Comparison of ENCODE assay signal across 14 cellular contexts in the genomic region with DNA sequence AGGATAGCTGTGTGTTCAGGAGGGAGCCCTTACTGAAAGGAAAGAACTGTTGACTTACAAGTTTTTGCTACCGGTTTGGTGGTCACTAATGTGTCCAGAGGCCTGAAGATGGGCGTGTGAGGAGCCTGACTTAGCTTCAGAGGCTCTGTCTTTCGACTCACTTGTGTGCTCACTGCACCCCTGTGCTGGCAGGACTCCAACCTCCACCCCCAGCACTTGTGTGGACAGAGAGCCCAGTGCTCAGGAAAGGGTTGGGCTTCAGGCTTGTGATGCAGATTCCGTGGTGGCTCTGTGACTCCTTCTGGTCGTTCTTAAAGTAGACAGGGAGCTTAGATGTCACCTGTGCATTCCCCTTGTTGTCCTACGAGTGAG.
DNase-seq lines count a peak whose midpoint lies in the region; TF ChIP-seq lines count a peak whose summit lies in the region.
"Had no signal": no experiment of that assay in that cellular context is flagged by ENCODE, and none has a peak within 500 bp of the region (broad histone marks: within the 10 kb centered on the region; RNA-seq: fewer than 3 reads in every experiment).

No MANE protein-coding gene starts in this region.

- H3K36me3 ChIP-seq in KOPT-K1 (ENCODE audit: insufficient read depth, low read length) (no peaks in the 10 kb centered on the region), transverse colon (no peaks in the 10 kb centered on the region)

- no peak for TF ChIP-seq POLR2A in transverse colon (IDR thresholded peaks at IDR 0.05)

- H3K9me3 ChIP-seq in KOPT-K1 (ENCODE audit: insufficient read depth, low read length, poor library complexity, severe bottlenecking) (no peaks in the 10 kb centered on the region), transverse colon (no peaks in the 10 kb centered on the region)

- DNase-seq in chondrocyte (ENCODE audit: low spot score) (no peak), transverse colon (no peak), NCI-H2196 (lab: John Stamatoyannopoulos, UW; ENCODE audit: unreplicated experiment) (no peak), GM20000 (ENCODE audit: low spot score) (no peak), inferior parietal cortex (ENCODE audit: extremely low spot score) (no peak)
- no peak for DNase-seq in stimulated activated CD4-positive, alpha-beta T cell treated with anti-CD3 and anti-CD28 coated beads, Interleukin-15, amount 100 ng/mL, for 24 hours
- DNase-seq: activated T-cell treated with anti-CD3 and anti-CD28 coated beads, Interleukin-2, amount 50 U/mL, for 1 hour; DND-41; naive B cell; NCI-H2029 treated with DMSO at 0.1 percent for 48 hours had no signal

- no peak for TF ChIP-seq EP300 in transverse colon (IDR thresholded peaks at IDR 0.05; ENCODE audit: low read depth)

- TF ChIP-seq CTCF in chondrocyte (IDR thresholded peaks at IDR 0.05) (peak; percentile 12), transverse colon (IDR thresholded peaks at IDR 0.05) (no peak), GM20000 (IDR thresholded peaks at IDR 0.05; ENCODE audit: extremely low read depth, missing control alignments) (no peak)

- H3K27me3 ChIP-seq in layer of hippocampus (ENCODE audit: control insufficient read depth, insufficient read depth, low read length) (no peaks in the 10 kb centered on the region), transverse colon (no peaks in the 10 kb centered on the region)

- H3K27ac ChIP-seq in KOPT-K1 (ENCODE audit: low read depth, low read length, poor library complexity, severe bottlenecking) (peak overlapping the region; percentile 18), layer of hippocampus (ENCODE audit: low read depth, low read length) (peak overlapping the region; percentile 42), transverse colon (peak overlapping the region in 3 of 4 donors; percentile 11 to 40 (median 15))

- WGBS in transverse colon (ENCODE audit: low coverage in 1 of 2), 2 donors: 42% methylated on average over 6 of the region's 6 CpGs; no CpG with 5 or more reads in 1 of the 2 donors

- H3K4me3 Mint-ChIP-seq in chondrocyte (ENCODE audit: unreplicated experiment): no peak overlapping the region
- H3K4me3 Mint-ChIP-seq: central memory CD8-positive, alpha-beta T cell; naive B cell; stimulated activated naive CD8-positive, alpha-beta T cell treated with anti-CD3 and anti-CD28 coated beads, Interleukin-15, Interleukin-2, amounts not matched to agents 100 ng/mL and 50 ng/mL, for 24 hours had no signal

- intact Hi-C loops in transverse colon (cut with DNase I; ENCODE audit: low total_unique reads): no loop called here

- in situ Hi-C loops in transverse colon (cut with MboI; ENCODE audit: low pct_ligation_motif_present in 1 of 4, low pct_unique_long_range_greater_than_20kb in 1 of 4, low sequenced_read_pairs in 3 of 4): no loop called here

- no peaks in the 10 kb centered on the region for H3K9me3 Mint-ChIP-seq in chondrocyte (ENCODE audit: low read depth)
- H3K9me3 Mint-ChIP-seq: central memory CD8-positive, alpha-beta T cell; naive B cell; stimulated activated naive CD8-positive, alpha-beta T cell treated with anti-CD3 and anti-CD28 coated beads, Interleukin-15, Interleukin-2, amounts not matched to agents 100 ng/mL and 50 ng/mL, for 24 hours had no signal

- H3K27me3 Mint-ChIP-seq in chondrocyte (ENCODE audit: low read depth): no peaks in the 10 kb centered on the region
- H3K27me3 Mint-ChIP-seq: naive B cell; stimulated activated naive CD8-positive, alpha-beta T cell treated with anti-CD3 and anti-CD28 coated beads, Interleukin-15, Interleukin-2, amounts not matched to agents 100 ng/mL and 50 ng/mL, for 24 hours had no signal

- H3K36me3 Mint-ChIP-seq in chondrocyte (ENCODE audit: low read depth): peaks cover 10% of the 10 kb centered on the region

- H3K27ac Mint-ChIP-seq in chondrocyte (ENCODE audit: unreplicated experiment): peak overlapping the region; percentile 85
- H3K27ac Mint-ChIP-seq: naive B cell; stimulated activated naive CD8-positive, alpha-beta T cell treated with anti-CD3 and anti-CD28 coated beads, Interleukin-15, Interleukin-2, amounts not matched to agents 100 ng/mL and 50 ng/mL, for 24 hours had no signal

- H3K4me1 Mint-ChIP-seq in chondrocyte (ENCODE audit: low read depth): peaks cover 68% of the 10 kb centered on the region
- H3K4me1 Mint-ChIP-seq: central memory CD8-positive, alpha-beta T cell had no signal

- H3K4me3 ChIP-seq in transverse colon: no peak overlapping the region

- peaks cover 0 to 10% (median 7%) of the 10 kb centered on the region in 4 donors for H3K4me1 ChIP-seq in transverse colon
